8 cellular contexts compared by ENCODE assay signal in genomic region chr6:166998256-166999144, GRCh38. TPM values are rescaled to one million over a fixed set of nuclear protein-coding genes. Genes with fewer than 3 reads are reported as not detected.
A peak's percentile ranks its signal among the peaks of the same experiment; 100 is the strongest.
DNase-seq lines count a peak whose midpoint lies in the region; ATAC-seq and TF ChIP-seq lines count a peak whose summit lies in the region.

No MANE protein-coding gene starts in this region.

- TF ChIP-seq CTCF in fibroblast of lung (conservative IDR thresholded peaks at IDR 0.05 in 1 of 2, IDR thresholded peaks at IDR 0.05 in 1 of 2; ENCODE audit: low read depth in 1 of 2, low read length in 2 of 2): no peak

- peak overlapping the region; percentile 47 for H2BK120ac ChIP-seq in neuronal stem cell (ENCODE audit: low read depth, low read length)

- CTCF ChIA-PET in activated CD4-positive, alpha-beta memory T cell treated with anti-CD3 and anti-CD28 coated beads, Interleukin-2, amount 10 ng/mL, durations not matched to agents 7 days and 5 days (lab: Charles Lee): interaction anchor here (0.8 to 4.1 kb wide), 8 partner anchors 9 to 224 kb away, joined by 3 to 34 read pairs (median 4); partner anchors contain the start of gene RNASET2

- peak overlapping the region; percentile 82 for H4K8ac ChIP-seq in neuronal stem cell (ENCODE audit: low read depth, low read length)

- H3K27me3 Mint-ChIP-seq in activated CD4-positive, alpha-beta memory T cell treated with anti-CD3 and anti-CD28 coated beads, Interleukin-2, amount 10 ng/mL, durations not matched to agents 7 days and 5 days: no peaks in the 10 kb centered on the region

- no CpG with 5 or more reads among the region's 96 CpGs for WGBS in neuronal stem cell (ENCODE audit: extremely low coverage in 2 of 2, insufficient read length in 2 of 2, insufficient replicate concordance in 1 of 2), 2 donors

- no peak overlapping the region for H4K91ac ChIP-seq in neuronal stem cell (ENCODE audit: low read depth, low read length, poor library complexity)

- H3K27ac ChIP-seq in fibroblast of lung (ENCODE audit: insufficient read depth, low read length): peak overlapping the region; percentile 35
- peak overlapping the region; percentile 77 for H3K27ac ChIP-seq in neuronal stem cell (replicated peaks; ENCODE audit: low read length)

- H3K36me3 ChIP-seq in fibroblast of lung (ENCODE audit: control insufficient read depth, insufficient read depth, low read length): peaks cover 2% of the 10 kb centered on the region
- H3K36me3 ChIP-seq in neuronal stem cell (replicated peaks in 1 of 2; ENCODE audit: control insufficient read depth in 2 of 2, insufficient read depth in 2 of 2, low read length in 2 of 2): peaks cover 17 to 66% of the 10 kb centered on the region in 2 donors

- H2BK12ac ChIP-seq in neuronal stem cell (ENCODE audit: low read length): peak overlapping the region; percentile 22

- H2BK15ac ChIP-seq in neuronal stem cell (ENCODE audit: low read length): no peak overlapping the region

- peak overlapping the region; percentile 67 for H3K9ac ChIP-seq in fibroblast of lung (ENCODE audit: insufficient read depth, low read length)
- H3K9ac ChIP-seq in neuronal stem cell (ENCODE audit: low read depth, low read length, poor library complexity): peak overlapping the region; percentile 98

- H3K18ac ChIP-seq in neuronal stem cell (ENCODE audit: low read length): peak overlapping the region; percentile 97

- H2AFZ ChIP-seq in fibroblast of lung (ENCODE audit: low read length) (peak overlapping the region; percentile 39), neuronal stem cell (ENCODE audit: low read length) (peak overlapping the region; percentile 94)

- H3K4me2 ChIP-seq in fibroblast of lung (ENCODE audit: extremely low read depth, insufficient read depth, low read length) (peak overlapping the region; percentile 83), neuronal stem cell (ENCODE audit: insufficient read depth, low read length, poor library complexity, severe bottlenecking) (peak overlapping the region; percentile 100)

- peak overlapping the region; percentile 70 for H2AK5ac ChIP-seq in neuronal stem cell (ENCODE audit: low read depth, low read length)

- peaks cover 16% of the 10 kb centered on the region for H3K79me1 ChIP-seq in neuronal stem cell (ENCODE audit: low read depth, low read length)

- no peaks in the 10 kb centered on the region for H3K9me3 Mint-ChIP-seq in activated CD4-positive, alpha-beta memory T cell treated with anti-CD3 and anti-CD28 coated beads, Interleukin-2, amount 10 ng/mL, durations not matched to agents 7 days and 5 days

- peak overlapping the region; percentile 96 for H3K23ac ChIP-seq in neuronal stem cell (ENCODE audit: low read depth, low read length, poor library complexity)

- peak overlapping the region; percentile 70 to 92 (median 82) for H3K4me3 ChIP-seq in fibroblast of lung (replicated peaks in 1 of 4; ENCODE audit: control extremely low read depth in 1 of 4, insufficient read depth in 1 of 4, low read depth in 3 of 4, low read length in 4 of 4)
- peak overlapping the region; percentile 87 to 98 for H3K4me3 ChIP-seq in neuronal stem cell (ENCODE audit: low read length in 2 of 2)

- peaks cover 42% of the 10 kb centered on the region for H3K4me1 Mint-ChIP-seq in activated CD4-positive, alpha-beta memory T cell treated with anti-CD3 and anti-CD28 coated beads, Interleukin-2, amount 10 ng/mL, durations not matched to agents 7 days and 5 days

- H3K36me3 Mint-ChIP-seq in activated CD4-positive, alpha-beta memory T cell treated with anti-CD3 and anti-CD28 coated beads, Interleukin-2, amount 10 ng/mL, durations not matched to agents 7 days and 5 days (ENCODE audit: low read depth): peaks cover 46% of the 10 kb centered on the region

- H4K20me1 ChIP-seq in fibroblast of lung (ENCODE audit: control insufficient read depth, extremely low read depth, insufficient read depth, low read length): no peaks in the 10 kb centered on the region

- ATAC-seq in GM19452 (IDR thresholded peaks at IDR 0.05; ENCODE audit: unreplicated experiment): peak; percentile 3
- ATAC-seq in HG03520 (IDR thresholded peaks at IDR 0.05; ENCODE audit: unreplicated experiment): peak; percentile 1

- DNase-seq in Caki2 (ENCODE audit: low read depth) (peak; percentile 17), fibroblast of lung (ENCODE audit: low read depth in 2 of 2) (no peak), neuronal stem cell (ENCODE audit: low spot score) (peak; percentile 21), NCI-H1930 (lab: John Stamatoyannopoulos, UW) (no peak), SKM-1 treated with dmso at 0.1 percent for 144 hours (lab: John Stamatoyannopoulos, UW; ENCODE audit: unreplicated experiment) (no peak)
- DNase-seq in activated CD4-positive, alpha-beta memory T cell treated with anti-CD3 and anti-CD28 coated beads, Interleukin-2, amount 10 ng/mL, durations not matched to agents 7 days and 5 days: peak; percentile 35

- peak overlapping the region; percentile 84 for H3K4me3 Mint-ChIP-seq in activated CD4-positive, alpha-beta memory T cell treated with anti-CD3 and anti-CD28 coated beads, Interleukin-2, amount 10 ng/mL, durations not matched to agents 7 days and 5 days

- H3K9me3 ChIP-seq in fibroblast of lung (ENCODE audit: control insufficient read depth, insufficient read depth, low read depth, low read length): no peaks in the 10 kb centered on the region
- peaks cover 3 to 5% of the 10 kb centered on the region in 2 donors for H3K9me3 ChIP-seq in neuronal stem cell (replicated peaks in 1 of 2; ENCODE audit: control insufficient read depth in 2 of 2, insufficient read depth in 1 of 2, low read depth in 1 of 2, low read length in 2 of 2)

- POLR2A ChIA-PET in activated CD4-positive, alpha-beta memory T cell treated with anti-CD3 and anti-CD28 coated beads, Interleukin-2, amount 10 ng/mL, durations not matched to agents 7 days and 5 days (lab: Charles Lee): interaction anchor here (1.0 to 3.0 kb wide), 13 partner anchors 9 to 144 kb away, joined by 3 to 35 read pairs (median 6); partner anchors contain the start of genes CCR6 and RNASET2

- peak overlapping the region; percentile 82 for H3K14ac ChIP-seq in neuronal stem cell (ENCODE audit: low read length)

- H3K4me1 ChIP-seq in fibroblast of lung (ENCODE audit: control insufficient read depth, extremely low read depth, insufficient read depth, low read length) (peaks cover 4% of the 10 kb centered on the region), neuronal stem cell (ENCODE audit: control insufficient read depth in 2 of 2, insufficient read depth in 1 of 2, low read depth in 1 of 2, low read length in 2 of 2) (peaks cover 8 to 12% of the 10 kb centered on the region in 2 donors)

- no peak overlapping the region for H3K4ac ChIP-seq in neuronal stem cell (ENCODE audit: low read length)

- peak overlapping the region; percentile 82 for H3K27ac Mint-ChIP-seq in activated CD4-positive, alpha-beta memory T cell treated with anti-CD3 and anti-CD28 coated beads, Interleukin-2, amount 10 ng/mL, durations not matched to agents 7 days and 5 days

- no peaks in the 10 kb centered on the region for H3K27me3 ChIP-seq in fibroblast of lung (ENCODE audit: control insufficient read depth, insufficient read depth, low read length)
- no peaks in the 10 kb centered on the region for H3K27me3 ChIP-seq in neuronal stem cell (ENCODE audit: control insufficient read depth in 3 of 3, insufficient read depth in 3 of 3, low read depth in 1 of 3, low read length in 3 of 3)

- in situ Hi-C loops in Caki2 (cut with HindIII; ENCODE audit: low pct_unique_long_range_greater_than_20kb, low sequenced_read_pairs): no loop called here

- H3K79me2 ChIP-seq in fibroblast of lung (ENCODE audit: control insufficient read depth, insufficient read depth, low read length): peaks cover 47% of the 10 kb centered on the region

- H2BK5ac ChIP-seq in neuronal stem cell (ENCODE audit: low read length): peak overlapping the region; percentile 94

RNA-seq across cellular contexts. Expression of gene CEP43, which starts 0.7 kb away (rescaled TPM):
- total RNA-seq in Caki2 (2014; rRNA removed; shearing (Covaris generic); ENCODE audit: low replicate concordance): 9.9 and 19.3 TPM in 2 replicates
- 10 to 100 TPM; 21.5 to 22.8 TPM for total RNA-seq in activated CD4-positive, alpha-beta memory T cell treated with anti-CD3 and anti-CD28 coated beads, Interleukin-2, amount 10 ng/mL, durations not matched to agents 7 days and 5 days
- total RNA-seq in fibroblast of lung: 18.0 and 26.5 TPM in 2 replicates
- 11.2 and 16.5 TPM in 2 replicates for polyA plus RNA-seq in fibroblast of lung
- 7.5 and 10.6 TPM in 2 replicates for polyA plus RNA-seq in fibroblast of lung (2012)
- 0.27 and 1.4 TPM in 2 replicates for polyA minus RNA-seq in fibroblast of lung (ENCODE audit: low replicate concordance)
- polyA plus RNA-seq in neuronal stem cell (2013, experiment 1 of 2): 22.8 TPM
- polyA plus RNA-seq in neuronal stem cell (2013, experiment 2 of 2): 23.1 TPM

RNA-seq across cellular contexts. Expression of gene RNASET2, which starts 42.1 kb away (rescaled TPM):
- 53.4 and 54.7 TPM in 2 replicates for total RNA-seq in Caki2 (2014; rRNA removed; shearing (Covaris generic); ENCODE audit: low replicate concordance)
- 100 to 1,000 TPM; 107 to 112 TPM for total RNA-seq in activated CD4-positive, alpha-beta memory T cell treated with anti-CD3 and anti-CD28 coated beads, Interleukin-2, amount 10 ng/mL, durations not matched to agents 7 days and 5 days
- total RNA-seq in fibroblast of lung: 18.0 and 24.7 TPM in 2 replicates
- polyA plus RNA-seq in fibroblast of lung: 12.9 and 13.0 TPM in 2 replicates
- 12.0 and 13.1 TPM in 2 replicates for polyA plus RNA-seq in fibroblast of lung (2012)
- 6.4 and 7.7 TPM in 2 replicates for polyA minus RNA-seq in fibroblast of lung (ENCODE audit: low replicate concordance)
- 24.1 TPM for polyA plus RNA-seq in neuronal stem cell (2013, experiment 1 of 2)
- polyA plus RNA-seq in neuronal stem cell (2013, experiment 2 of 2): 25.1 TPM

Comparison
In these comparisons a context has a peak if more than half of its experiments do, and no peak if none do; other contexts are left out.
1. DNase-seq: peak in Caki2 (single experiment), activated CD4-positive, alpha-beta memory T cell treated with anti-CD3 and anti-CD28 coated beads, Interleukin-2, amount 10 ng/mL, durations not matched to agents 7 days and 5 days (single experiment) and neuronal stem cell (single experiment); none in fibroblast of lung (0 of 2), NCI-H1930 (0 of 2) and SKM-1 treated with dmso at 0.1 percent for 144 hours (single experiment).